In the genomic region with DNA sequence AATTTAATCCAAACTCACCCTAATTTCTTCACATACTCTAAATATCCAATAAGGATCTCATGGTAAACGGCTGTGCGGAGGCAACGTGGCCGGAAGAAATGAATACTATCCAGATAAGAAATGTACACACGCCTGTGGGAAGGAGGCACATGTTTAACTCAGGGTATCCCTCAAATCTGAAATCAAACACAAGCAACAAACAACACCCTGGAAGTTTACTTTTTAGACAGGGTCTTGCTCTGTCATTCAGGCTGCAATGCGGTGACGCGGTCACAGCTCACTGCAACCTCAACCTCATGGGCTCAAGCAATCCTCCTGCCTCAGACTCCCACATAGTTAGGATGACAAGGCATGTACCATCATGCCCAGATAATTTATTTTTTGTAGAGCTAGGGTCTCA, we compare ENCODE assay signal across 20 cellular contexts.
"Had no signal": no experiment of that assay in that cellular context is flagged by ENCODE, and none has a peak within 500 bp of the region (broad histone marks: within the 10 kb centered on the region; RNA-seq: fewer than 3 reads in every experiment).

No MANE protein-coding gene starts in this region.

- FAIRE-seq: endometrium had no signal

- ATAC-seq: activated CD8-positive, alpha-beta T cell treated with anti-CD3 and anti-CD28 coated beads for 36 hours; activated T-cell treated with anti-CD3 and anti-CD28 coated beads, Interleukin-2, amount 50 U/mL, for 4 hours; left lung; naive thymus-derived CD4-positive, alpha-beta T cell had no signal

- DNase-seq: activated CD4-positive, alpha-beta T cell treated with anti-CD3 and anti-CD28 coated beads, Interleukin-2, amount 10 ng/mL, durations not matched to agents 7 days and 5 days; activated CD4-positive, CD25-positive, alpha-beta regulatory T cell treated with anti-CD3 and anti-CD28 coated beads, Interleukin-2, amount 50 U/mL, for 72 hours; activated CD8-positive, alpha-beta T cell treated with anti-CD3 and anti-CD28 coated beads for 36 hours; activated naive CD4-positive, alpha-beta T cell treated with Interleukin-2 at 50 U/mL for 16 hours; activated T-cell treated with anti-CD3 and anti-CD28 coated beads, Interleukin-2, amount 50 U/mL, for 4 hours; amygdala; erythroblast; foreskin fibroblast; left lung; naive thymus-derived CD4-positive, alpha-beta T cell; stimulated activated CD4-positive, alpha-beta T cell treated with anti-CD3 and anti-CD28 coated beads, Interleukin-12 subunit alpha, Interleukin-12 subunit beta, amount 100 ng/mL, for 4 hours; stimulated activated CD4-positive, alpha-beta T cell treated with anti-CD3 and anti-CD28 coated beads, Interleukin-4, amount 100 ng/mL, for 4 hours; substantia nigra; thyroid gland had no signal

- H3K4me3 Mint-ChIP-seq: activated CD4-positive, alpha-beta T cell treated with anti-CD3 and anti-CD28 coated beads, Interleukin-2, amount 10 ng/mL, durations not matched to agents 7 days and 5 days; activated CD8-positive, alpha-beta T cell treated with anti-CD3 and anti-CD28 coated beads for 36 hours; activated T-cell treated with anti-CD3 and anti-CD28 coated beads, Interleukin-2, amount 50 U/mL, for 4 hours; naive thymus-derived CD4-positive, alpha-beta T cell; stimulated activated naive CD8-positive, alpha-beta T cell treated with anti-CD3 and anti-CD28 coated beads, Interleukin-15, Interleukin-2, amounts not matched to agents 100 ng/mL and 50 ng/mL, for 24 hours; T-helper 2 cell treated with Interferon-gamma antibody and Interleukin-4, amounts not matched to agents 5 μg/mL and 100 μg/mL, for 36 hours had no signal

- H3K27me3 Mint-ChIP-seq: activated CD4-positive, alpha-beta T cell treated with anti-CD3 and anti-CD28 coated beads, Interleukin-2, amount 10 ng/mL, durations not matched to agents 7 days and 5 days; activated CD8-positive, alpha-beta T cell treated with anti-CD3 and anti-CD28 coated beads for 36 hours; naive thymus-derived CD4-positive, alpha-beta T cell; stimulated activated naive CD8-positive, alpha-beta T cell treated with anti-CD3 and anti-CD28 coated beads, Interleukin-15, Interleukin-2, amounts not matched to agents 100 ng/mL and 50 ng/mL, for 24 hours had no signal

- H3K27ac Mint-ChIP-seq: activated CD4-positive, alpha-beta T cell treated with anti-CD3 and anti-CD28 coated beads, Interleukin-2, amount 10 ng/mL, durations not matched to agents 7 days and 5 days; T-helper 2 cell treated with Interferon-gamma antibody and Interleukin-4, amounts not matched to agents 5 μg/mL and 100 μg/mL, for 36 hours had no signal

- H3K4me3 ChIP-seq: left lung, lung, prostate gland, thyroid gland had no signal

- H3K27ac ChIP-seq: left lung, prostate gland, thyroid gland, VCaP had no signal

- H3K4me1 ChIP-seq: left lung, prostate gland, thyroid gland had no signal

- H3K9me3 ChIP-seq: left lung, prostate gland, thyroid gland had no signal

- H3K9me3 Mint-ChIP-seq: activated CD4-positive, alpha-beta T cell treated with anti-CD3 and anti-CD28 coated beads, Interleukin-2, amount 10 ng/mL, durations not matched to agents 7 days and 5 days; activated CD8-positive, alpha-beta T cell treated with anti-CD3 and anti-CD28 coated beads for 36 hours; activated T-cell treated with anti-CD3 and anti-CD28 coated beads, Interleukin-2, amount 50 U/mL, for 4 hours; stimulated activated naive CD8-positive, alpha-beta T cell treated with anti-CD3 and anti-CD28 coated beads, Interleukin-15, Interleukin-2, amounts not matched to agents 100 ng/mL and 50 ng/mL, for 24 hours; T-helper 2 cell treated with Interferon-gamma antibody and Interleukin-4, amounts not matched to agents 5 μg/mL and 100 μg/mL, for 36 hours had no signal

- H3K27me3 ChIP-seq: left lung, thyroid gland had no signal
